In the genomic region with DNA sequence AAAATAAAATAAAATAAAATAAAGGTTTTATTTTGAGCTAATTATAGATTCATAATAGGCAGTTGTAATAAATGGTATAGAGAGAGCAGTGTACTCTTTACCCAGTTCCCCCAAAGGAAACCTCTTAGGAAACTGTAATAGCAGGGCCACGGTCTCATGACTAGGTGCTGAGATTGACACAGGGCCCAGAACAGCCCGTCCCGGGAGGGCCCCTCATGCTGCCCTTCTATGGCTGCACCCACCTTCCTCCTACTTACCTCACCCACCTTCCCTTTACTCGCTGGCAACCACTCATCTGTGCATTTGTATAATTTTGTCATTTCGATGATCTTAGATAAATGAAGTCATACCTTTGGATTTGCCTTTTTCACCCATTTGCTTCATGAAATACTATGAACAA, we compare ENCODE assay signal across 25 cellular contexts. TPM values are rescaled to one million over a fixed set of nuclear protein-coding genes. Genes with fewer than 3 reads are reported as not detected.
"Had no signal": no experiment of that assay in that cellular context is flagged by ENCODE, and none has a peak within 500 bp of the region (broad histone marks: within the 10 kb centered on the region; RNA-seq: fewer than 3 reads in every experiment).

No MANE protein-coding gene starts in this region.

- H3K27ac ChIP-seq: esophagus squamous epithelium, neutrophil, parathyroid adenoma, right atrium auricular region, testis, tibial artery had no signal

- FAIRE-seq: endometrium, keratinocyte, urothelium cell line had no signal

- H3K9ac ChIP-seq: parathyroid adenoma had no signal

- H3K4me3 ChIP-seq: esophagus squamous epithelium, lung, right atrium auricular region, testis, tibial artery had no signal

- H3K9me3 ChIP-seq: esophagus squamous epithelium, neutrophil, right atrium auricular region, testis had no signal

- H3K4me1 ChIP-seq: esophagus squamous epithelium, parathyroid adenoma, right atrium auricular region, testis, tibial artery had no signal

- ATAC-seq: effector memory CD8-positive, alpha-beta T cell; left ventricle myocardium superior; natural killer cell treated with Interleukin-12 subunit alpha and Interleukin-12 subunit beta and Interleukin-15 and Interleukin-18, amount 100 ng/mL, for 72 hours; sciatic nerve; stimulated activated effector memory CD8-positive, alpha-beta T cell treated with anti-CD3 and anti-CD28 coated beads, Interleukin-12 subunit alpha, Interleukin-12 subunit beta, amount 100 ng/mL, for 72 hours had no signal

- H3K36me3 ChIP-seq: esophagus squamous epithelium, neutrophil, right atrium auricular region, tibial artery had no signal

- H3K27me3 ChIP-seq: esophagus squamous epithelium, neutrophil, right atrium auricular region, testis had no signal

- DNase-seq: cortex of kidney; effector memory CD8-positive, alpha-beta T cell; erythroblast; esophagus squamous epithelium; foreskin melanocyte; glutamatergic neuron; left ventricle myocardium superior; naive B cell; stimulated activated CD4-positive, alpha-beta T cell treated with anti-CD3 and anti-CD28 coated beads, Interleukin-2, amount 100 ng/mL, for 24 hours; stimulated activated CD4-positive, alpha-beta T cell treated with anti-CD3 and anti-CD28 coated beads, Interleukin-4, amount 100 ng/mL, for 24 hours; stimulated activated naive CD4-positive, alpha-beta T cell treated with Interleukin-2 at 50 U/mL for 16 hours; substantia nigra; testis; tibial artery had no signal

- H3K79me2 ChIP-seq: parathyroid adenoma had no signal

- H2AFZ ChIP-seq: parathyroid adenoma had no signal

RNA-seq across cellular contexts. Expression of a gene that starts 16.1 kb away (rescaled TPM):
- total RNA-seq: esophagus squamous epithelium, omental fat pad had no signal
